Comparison of ENCODE assay signal across 1 cellular context in genomic region chr6:20213271-20213798, GRCh38.
TF ChIP-seq lines count a peak whose summit lies in the region.

No MANE protein-coding gene starts in this region.

TF ChIP-seq in H1, 55 proteins besides CTCF, POLR2A, EP300 and RAD21 (continued from another document):
- no peak for TF ChIP-seq CBX5 (IDR thresholded peaks at IDR 0.05; ENCODE audit: low read depth, low read length)
- no peak for TF ChIP-seq E2F6 (IDR thresholded peaks at IDR 0.05)
- TF ChIP-seq POLR2AphosphoS5 (IDR thresholded peaks at IDR 0.05; ENCODE audit: low read depth, low read length), result no peak
- TF ChIP-seq BRCA1 (IDR thresholded peaks at IDR 0.05; ENCODE audit: low read depth, low read length), result no peak
- no peak for TF ChIP-seq ASH2L (IDR thresholded peaks at IDR 0.05; ENCODE audit: low read length)
- TF ChIP-seq, protein P1, sequence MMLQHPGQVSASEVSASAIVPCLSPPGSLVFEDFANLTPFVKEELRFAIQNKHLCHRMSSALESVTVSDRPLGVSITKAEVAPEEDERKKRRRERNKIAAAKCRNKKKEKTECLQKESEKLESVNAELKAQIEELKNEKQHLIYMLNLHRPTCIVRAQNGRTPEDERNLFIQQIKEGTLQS (IDR thresholded peaks at IDR 0.05; ENCODE audit: insufficient read depth, low read depth, low read length), result no peak
- no peak for TF ChIP-seq TAF1 (IDR thresholded peaks at IDR 0.05; ENCODE audit: low read depth, low read length)
- no peak for TF ChIP-seq NRF1 (IDR thresholded peaks at IDR 0.05; ENCODE audit: low read depth, low read length)
TF ChIP-seq in H1: peak in this region for 0.
